Comparison of ENCODE assay signal across 1 cellular context in the genomic region with DNA sequence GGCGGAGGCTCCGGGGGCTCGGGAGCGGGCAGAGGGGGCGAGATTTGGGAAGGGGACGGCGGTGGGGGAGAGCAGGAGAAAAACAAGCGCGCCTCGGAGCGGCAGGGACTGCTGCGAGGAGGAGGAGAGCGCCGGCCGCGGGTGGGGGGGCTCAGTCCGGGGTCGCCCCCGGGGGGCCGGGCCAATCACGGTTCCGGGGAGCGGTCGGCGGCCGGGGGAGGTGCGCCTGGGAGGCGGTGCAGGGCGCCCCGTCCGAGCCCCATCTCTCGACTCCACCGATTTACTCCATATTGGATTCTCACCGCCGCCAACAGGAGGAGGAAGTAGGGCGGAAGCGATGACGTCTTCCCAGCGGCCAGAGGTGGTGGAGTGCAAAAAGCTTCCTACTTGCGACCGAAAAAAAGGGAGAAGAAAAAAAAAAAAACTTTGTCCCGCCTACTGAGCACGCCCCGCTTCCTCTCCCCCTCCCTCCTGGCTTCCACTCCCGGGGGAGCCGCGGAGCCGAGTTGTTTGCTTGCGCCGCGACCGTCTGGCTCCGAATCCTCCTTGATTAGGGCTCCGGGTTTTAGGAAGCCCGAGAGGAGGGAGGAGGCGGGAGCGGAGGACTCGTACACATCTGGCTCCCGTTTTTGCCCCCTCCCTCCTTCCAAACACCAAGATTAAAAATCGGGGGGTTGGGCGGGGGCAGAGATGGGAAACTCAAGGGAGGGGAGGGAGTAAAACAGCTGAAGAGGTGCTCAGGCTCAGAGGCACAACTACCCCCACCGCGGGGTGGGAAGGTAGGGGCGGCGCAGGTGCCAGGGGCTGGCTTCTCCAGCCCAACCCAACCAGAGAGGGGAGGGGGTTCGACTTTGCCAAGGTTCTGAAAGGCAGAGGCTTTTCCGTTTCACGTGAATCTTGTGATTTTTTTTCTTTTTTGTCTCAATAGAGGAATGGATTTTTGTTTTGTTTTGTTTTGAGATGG.
A peak's percentile ranks its signal among the peaks of the same experiment; 100 is the strongest.
TF ChIP-seq lines count a peak whose summit lies in the region.

TSS of gene SPRED2 (minus strand) at position 373 of the 964 bp plus-strand sequence. CDS start 612 bp downstream, outside the sequence.

TF ChIP-seq in HepG2, 621 proteins besides CTCF, POLR2A, EP300 and RAD21 (continued from another document and continues in another):
- TF ChIP-seq ZNF770 (CRISPR knock-in tag; IDR thresholded peaks at IDR 0.05) (no peak), MBD4 (IDR thresholded peaks at IDR 0.05; ENCODE audit: borderline replicate concordance, low read length) (no peak), ZKSCAN5 (CRISPR knock-in tag; IDR thresholded peaks at IDR 0.05) (peak; percentile 99), NBN (conservative IDR thresholded peaks at IDR 0.05) (no peak), ZNF256 (CRISPR knock-in tag; conservative IDR thresholded peaks at IDR 0.05) (no peak), ZNF660 (CRISPR knock-in tag; IDR thresholded peaks at IDR 0.05; ENCODE audit: borderline replicate concordance, low read depth) (no peak), ZFP1 (CRISPR knock-in tag; IDR thresholded peaks at IDR 0.05) (peak; percentile 90; the same call in 1 of the 2 replicates), ZNF614 (CRISPR knock-in tag; IDR thresholded peaks at IDR 0.05; ENCODE audit: borderline replicate concordance) (peak; percentile 95), ZNF142 (CRISPR knock-in tag; IDR thresholded peaks at IDR 0.05) (no peak), KLF12 (CRISPR knock-in tag; IDR thresholded peaks at IDR 0.05; ENCODE audit: borderline replicate concordance) (peak; percentile 65; the same call in 1 of the 2 replicates), ZNF362 (CRISPR knock-in tag; IDR thresholded peaks at IDR 0.05; ENCODE audit: borderline replicate concordance) (peak; percentile 100), GZF1 (CRISPR knock-in tag; IDR thresholded peaks at IDR 0.05) (peak; percentile 32; the same call in 1 of the 2 replicates), ZNF704 (CRISPR knock-in tag; IDR thresholded peaks at IDR 0.05; ENCODE audit: borderline replicate concordance) (no peak), ZNF446 (CRISPR knock-in tag; IDR thresholded peaks at IDR 0.05) (no peak), KDM1A (CRISPR knock-in tag; IDR thresholded peaks at IDR 0.05) (0 out of 2 replicates have a peak, but pooled peaks have one; percentile 41), HNRNPK (IDR thresholded peaks at IDR 0.05; ENCODE audit: low read depth, low read length, poor library complexity, severe bottlenecking) (no peak), GPN1 (CRISPR knock-in tag; IDR thresholded peaks at IDR 0.05; ENCODE audit: borderline replicate concordance) (no peak), ZNF605 (CRISPR knock-in tag; IDR thresholded peaks at IDR 0.05) (peak; percentile 84; the same call in 1 of the 2 replicates), TCF7L2 (IDR thresholded peaks at IDR 0.05; ENCODE audit: low read depth, low read length) (no peak)
- TF ChIP-seq, protein P1, sequence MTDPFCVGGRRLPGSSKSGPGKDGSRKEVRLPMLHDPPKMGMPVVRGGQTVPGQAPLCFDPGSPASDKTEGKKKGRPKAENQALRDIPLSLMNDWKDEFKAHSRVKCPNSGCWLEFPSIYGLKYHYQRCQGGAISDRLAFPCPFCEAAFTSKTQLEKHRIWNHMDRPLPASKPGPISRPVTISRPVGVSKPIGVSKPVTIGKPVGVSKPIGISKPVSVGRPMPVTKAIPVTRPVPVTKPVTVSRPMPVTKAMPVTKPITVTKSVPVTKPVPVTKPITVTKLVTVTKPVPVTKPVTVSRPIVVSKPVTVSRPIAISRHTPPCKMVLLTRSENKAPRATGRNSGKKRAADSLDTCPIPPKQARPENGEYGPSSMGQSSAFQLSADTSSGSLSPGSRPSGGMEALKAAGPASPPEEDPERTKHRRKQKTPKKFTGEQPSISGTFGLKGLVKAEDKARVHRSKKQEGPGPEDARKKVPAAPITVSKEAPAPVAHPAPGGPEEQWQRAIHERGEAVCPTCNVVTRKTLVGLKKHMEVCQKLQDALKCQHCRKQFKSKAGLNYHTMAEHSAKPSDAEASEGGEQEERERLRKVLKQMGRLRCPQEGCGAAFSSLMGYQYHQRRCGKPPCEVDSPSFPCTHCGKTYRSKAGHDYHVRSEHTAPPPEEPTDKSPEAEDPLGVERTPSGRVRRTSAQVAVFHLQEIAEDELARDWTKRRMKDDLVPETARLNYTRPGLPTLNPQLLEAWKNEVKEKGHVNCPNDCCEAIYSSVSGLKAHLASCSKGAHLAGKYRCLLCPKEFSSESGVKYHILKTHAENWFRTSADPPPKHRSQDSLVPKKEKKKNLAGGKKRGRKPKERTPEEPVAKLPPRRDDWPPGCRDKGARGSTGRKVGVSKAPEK (CRISPR knock-in tag; IDR thresholded peaks at IDR 0.05; ENCODE audit: borderline replicate concordance), result no peak
- TF ChIP-seq, protein P2, sequence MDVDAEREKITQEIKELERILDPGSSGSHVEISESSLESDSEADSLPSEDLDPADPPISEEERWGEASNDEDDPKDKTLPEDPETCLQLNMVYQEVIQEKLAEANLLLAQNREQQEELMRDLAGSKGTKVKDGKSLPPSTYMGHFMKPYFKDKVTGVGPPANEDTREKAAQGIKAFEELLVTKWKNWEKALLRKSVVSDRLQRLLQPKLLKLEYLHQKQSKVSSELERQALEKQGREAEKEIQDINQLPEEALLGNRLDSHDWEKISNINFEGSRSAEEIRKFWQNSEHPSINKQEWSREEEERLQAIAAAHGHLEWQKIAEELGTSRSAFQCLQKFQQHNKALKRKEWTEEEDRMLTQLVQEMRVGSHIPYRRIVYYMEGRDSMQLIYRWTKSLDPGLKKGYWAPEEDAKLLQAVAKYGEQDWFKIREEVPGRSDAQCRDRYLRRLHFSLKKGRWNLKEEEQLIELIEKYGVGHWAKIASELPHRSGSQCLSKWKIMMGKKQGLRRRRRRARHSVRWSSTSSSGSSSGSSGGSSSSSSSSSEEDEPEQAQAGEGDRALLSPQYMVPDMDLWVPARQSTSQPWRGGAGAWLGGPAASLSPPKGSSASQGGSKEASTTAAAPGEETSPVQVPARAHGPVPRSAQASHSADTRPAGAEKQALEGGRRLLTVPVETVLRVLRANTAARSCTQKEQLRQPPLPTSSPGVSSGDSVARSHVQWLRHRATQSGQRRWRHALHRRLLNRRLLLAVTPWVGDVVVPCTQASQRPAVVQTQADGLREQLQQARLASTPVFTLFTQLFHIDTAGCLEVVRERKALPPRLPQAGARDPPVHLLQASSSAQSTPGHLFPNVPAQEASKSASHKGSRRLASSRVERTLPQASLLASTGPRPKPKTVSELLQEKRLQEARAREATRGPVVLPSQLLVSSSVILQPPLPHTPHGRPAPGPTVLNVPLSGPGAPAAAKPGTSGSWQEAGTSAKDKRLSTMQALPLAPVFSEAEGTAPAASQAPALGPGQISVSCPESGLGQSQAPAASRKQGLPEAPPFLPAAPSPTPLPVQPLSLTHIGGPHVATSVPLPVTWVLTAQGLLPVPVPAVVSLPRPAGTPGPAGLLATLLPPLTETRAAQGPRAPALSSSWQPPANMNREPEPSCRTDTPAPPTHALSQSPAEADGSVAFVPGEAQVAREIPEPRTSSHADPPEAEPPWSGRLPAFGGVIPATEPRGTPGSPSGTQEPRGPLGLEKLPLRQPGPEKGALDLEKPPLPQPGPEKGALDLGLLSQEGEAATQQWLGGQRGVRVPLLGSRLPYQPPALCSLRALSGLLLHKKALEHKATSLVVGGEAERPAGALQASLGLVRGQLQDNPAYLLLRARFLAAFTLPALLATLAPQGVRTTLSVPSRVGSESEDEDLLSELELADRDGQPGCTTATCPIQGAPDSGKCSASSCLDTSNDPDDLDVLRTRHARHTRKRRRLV (CRISPR knock-in tag; IDR thresholded peaks at IDR 0.05), result 0 out of 2 replicates have a peak, but pooled peaks have one; percentile 36
- TF ChIP-seq, protein P3, sequence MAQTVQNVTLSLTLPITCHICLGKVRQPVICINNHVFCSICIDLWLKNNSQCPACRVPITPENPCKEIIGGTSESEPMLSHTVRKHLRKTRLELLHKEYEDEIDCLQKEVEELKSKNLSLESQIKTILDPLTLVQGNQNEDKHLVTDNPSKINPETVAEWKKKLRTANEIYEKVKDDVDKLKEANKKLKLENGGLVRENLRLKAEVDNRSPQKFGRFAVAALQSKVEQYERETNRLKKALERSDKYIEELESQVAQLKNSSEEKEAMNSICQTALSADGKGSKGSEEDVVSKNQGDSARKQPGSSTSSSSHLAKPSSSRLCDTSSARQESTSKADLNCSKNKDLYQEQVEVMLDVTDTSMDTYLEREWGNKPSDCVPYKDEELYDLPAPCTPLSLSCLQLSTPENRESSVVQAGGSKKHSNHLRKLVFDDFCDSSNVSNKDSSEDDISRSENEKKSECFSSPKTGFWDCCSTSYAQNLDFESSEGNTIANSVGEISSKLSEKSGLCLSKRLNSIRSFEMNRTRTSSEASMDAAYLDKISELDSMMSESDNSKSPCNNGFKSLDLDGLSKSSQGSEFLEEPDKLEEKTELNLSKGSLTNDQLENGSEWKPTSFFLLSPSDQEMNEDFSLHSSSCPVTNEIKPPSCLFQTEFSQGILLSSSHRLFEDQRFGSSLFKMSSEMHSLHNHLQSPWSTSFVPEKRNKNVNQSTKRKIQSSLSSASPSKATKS (CRISPR knock-in tag; IDR thresholded peaks at IDR 0.05), result 0 out of 2 replicates have a peak, but pooled peaks have one; percentile 65
- TF ChIP-seq, protein P4, sequence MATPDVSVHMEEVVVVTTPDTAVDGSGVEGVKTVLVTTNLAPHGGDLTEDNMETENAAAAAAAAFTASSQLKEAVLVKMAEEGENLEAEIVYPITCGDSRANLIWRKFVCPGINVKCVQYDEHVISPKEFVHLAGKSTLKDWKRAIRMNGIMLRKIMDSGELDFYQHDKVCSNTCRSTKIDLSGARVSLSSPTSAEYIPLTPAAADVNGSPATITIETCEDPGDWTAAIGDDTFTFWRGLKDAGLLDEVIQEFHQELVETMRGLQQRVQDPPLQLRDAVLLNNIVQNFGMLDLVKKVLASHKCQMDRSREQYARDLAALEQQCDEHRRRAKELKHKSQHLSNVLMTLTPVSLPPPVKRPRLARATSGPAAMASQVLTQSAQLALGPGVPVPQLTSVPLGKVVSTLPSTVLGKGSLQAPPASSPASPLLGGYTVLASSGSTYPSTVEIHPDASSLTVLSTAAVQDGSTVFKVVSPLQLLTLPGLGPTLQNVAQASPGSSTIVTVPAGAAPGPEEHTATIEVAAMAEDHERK (CRISPR knock-in tag; IDR thresholded peaks at IDR 0.05; ENCODE audit: low read depth), result 0 out of 2 replicates have a peak, but pooled peaks have one; percentile 37
